ENCODE assay signal across 17 cellular contexts in genomic region chrX:13219990-13220764, GRCh38.
DNase-seq lines count a peak whose midpoint lies in the region; ATAC-seq and TF ChIP-seq lines count a peak whose summit lies in the region.
"Had no signal": no experiment of that assay in that cellular context is flagged by ENCODE, and none has a peak within 500 bp of the region (broad histone marks: within the 10 kb centered on the region; RNA-seq: fewer than 3 reads in every experiment).

No MANE protein-coding gene starts in this region.

- CTCF ChIA-PET in PC-3 (lab: Charles Lee): no interaction called here

- WGBS in testis, 2 donors: 74 to 75% methylated on average over 2 of the region's 2 CpGs

- H3K9me3 ChIP-seq in PC-3 (ENCODE audit: low read length) (no peaks in the 10 kb centered on the region), testis (no peaks in the 10 kb centered on the region)
- H3K9me3 ChIP-seq: upper lobe of left lung had no signal

- intact Hi-C loops in PC-3 (cut with micrococcal nuclease): loop anchor here (5.0 kb wide), 5 partner anchors 38 to 233 kb away; no protein-coding TSS in a partner anchor
- intact Hi-C loops in left colon (cut with DNase I, micrococcal nuclease): no loop called here
- intact Hi-C loops in testis (cut with DNase I; ENCODE audit: low total_unique reads): no loop called here

- H4K20me1 ChIP-seq in PC-3 (ENCODE audit: low read length): no peaks in the 10 kb centered on the region

- ATAC-seq in PC-3 (no peak), left colon (peak; percentile 42)

- H3K4me2 ChIP-seq in PC-3 (ENCODE audit: low read length): peak overlapping the region; percentile 23; the same call in 1 of the 2 replicates

- no TSS peak for BruUV-seq in PC-3 (replicated peaks; lab: Mats Ljungman, UMichigan)

- peak; percentile 12 for DNase-seq in ACHN
- DNase-seq in PC-3: no peak
- DNase-seq in chondrocyte (ENCODE audit: low spot score): no peak
- DNase-seq in left colon: no peak
- no peak for DNase-seq in testis
- no peak for DNase-seq in NCI-H2196 treated with DMSO at 0.1 percent for 48 hours (lab: John Stamatoyannopoulos, UW; ENCODE audit: unreplicated experiment)
- DNase-seq in NCI-H2029 treated with DMSO at 0.1 percent for 48 hours (lab: John Stamatoyannopoulos, UW): no peak
- DNase-seq in SW 1271 (lab: John Stamatoyannopoulos, UW): no peak
- DNase-seq: activated CD4-positive, CD25-positive, alpha-beta regulatory T cell; activated effector memory CD4-positive, alpha-beta T cell treated with Interleukin-2 at 50 U/mL for 16 hours; effector CD8-positive, alpha-beta T cell; NCI-H1092; NCI-H774; upper lobe of left lung had no signal

- peaks cover 65% of the 10 kb centered on the region for H3K4me1 Mint-ChIP-seq in chondrocyte (ENCODE audit: low read depth)

- no peak for TF ChIP-seq POLR2A in testis (IDR thresholded peaks at IDR 0.05)

- H3K27me3 ChIP-seq in PC-3 (ENCODE audit: low read length) (no peaks in the 10 kb centered on the region), testis (no peaks in the 10 kb centered on the region)
- H3K27me3 ChIP-seq: upper lobe of left lung had no signal

- TF ChIP-seq CTCF in PC-3 (conservative IDR thresholded peaks at IDR 0.05; ENCODE audit: low read depth, low read length) (no peak), chondrocyte (IDR thresholded peaks at IDR 0.05) (no peak), testis (IDR thresholded peaks at IDR 0.05) (no peak)

- H3K79me2 ChIP-seq in PC-3 (ENCODE audit: low read length): no peaks in the 10 kb centered on the region

- no peak overlapping the region for H3K4me3 Mint-ChIP-seq in chondrocyte (ENCODE audit: unreplicated experiment)
- H3K4me3 Mint-ChIP-seq: T-helper 1 cell treated with Interleukin-12 subunit alpha and Interleukin-12 subunit beta and Interleukin-4 antibody, amounts not matched to agents 30 μg/mL and 1 μg/mL, for 36 hours had no signal

- no peak overlapping the region for H2AFZ ChIP-seq in PC-3 (ENCODE audit: low read length)

- peak overlapping the region; percentile 25 for H3K9ac ChIP-seq in PC-3 (ENCODE audit: low read length)

- H3K36me3 ChIP-seq in PC-3 (ENCODE audit: low read depth, low read length): no peaks in the 10 kb centered on the region
- H3K36me3 ChIP-seq in testis (ENCODE audit: low read depth, missing control alignments): no peaks in the 10 kb centered on the region
- H3K36me3 ChIP-seq: upper lobe of left lung had no signal

- H3K27ac ChIP-seq in PC-3 (ENCODE audit: low read length) (peak overlapping the region; percentile 69), testis (no peak overlapping the region)
- H3K27ac ChIP-seq: RWPE1, upper lobe of left lung had no signal

- no peaks in the 10 kb centered on the region for H3K27me3 Mint-ChIP-seq in chondrocyte (ENCODE audit: low read depth)
- H3K27me3 Mint-ChIP-seq: memory B cell had no signal

- peaks cover 15% of the 10 kb centered on the region for H3K9me3 Mint-ChIP-seq in chondrocyte (ENCODE audit: low read depth)
- H3K9me3 Mint-ChIP-seq: memory B cell had no signal

- H3K4me1 ChIP-seq in PC-3 (ENCODE audit: insufficient read depth, low read length) (peaks cover 43% of the 10 kb centered on the region), testis (no peaks in the 10 kb centered on the region)

- H3K4me3 ChIP-seq in PC-3 (ENCODE audit: low read length) (no peak overlapping the region), testis (no peak overlapping the region)
- H3K4me3 ChIP-seq: upper lobe of left lung had no signal

- POLR2A ChIA-PET in PC-3 (lab: Charles Lee; ENCODE audit: unreplicated experiment): interaction anchor here (0.7 kb wide), 1 partner anchor 26 kb away, joined by 3 read pairs; no protein-coding TSS in a partner anchor

- in situ Hi-C loops in ACHN (cut with HindIII; ENCODE audit: low pct_ligation_motif_present, low pct_unique_long_range_greater_than_20kb, low sequenced_read_pairs): no loop called here

- H3F3A ChIP-seq in PC-3 (ENCODE audit: low read length, unreplicated experiment): no peaks in the 10 kb centered on the region

- H3K9me2 ChIP-seq in PC-3 (replicated peaks; ENCODE audit: low read length): no peaks in the 10 kb centered on the region

- peak overlapping the region; percentile 89 for H3K27ac Mint-ChIP-seq in chondrocyte (ENCODE audit: unreplicated experiment)
- H3K27ac Mint-ChIP-seq: memory B cell; T-helper 1 cell treated with Interleukin-12 subunit alpha and Interleukin-12 subunit beta and Interleukin-4 antibody, amounts not matched to agents 30 μg/mL and 1 μg/mL, for 36 hours had no signal

- no peaks in the 10 kb centered on the region for H3K36me3 Mint-ChIP-seq in chondrocyte (ENCODE audit: low read depth)
- H3K36me3 Mint-ChIP-seq: memory B cell had no signal
